ENCODE assay signal across 13 cellular contexts in genomic region chr18:76943542-76944339, GRCh38.
DNase-seq lines count a peak whose midpoint lies in the region; ATAC-seq and TF ChIP-seq lines count a peak whose summit lies in the region.
"Had no signal": no experiment of that assay in that cellular context is flagged by ENCODE, and none has a peak within 500 bp of the region (broad histone marks: within the 10 kb centered on the region; RNA-seq: fewer than 3 reads in every experiment).

No MANE protein-coding gene starts in this region.

- H3K9me3 ChIP-seq in mammary epithelial cell (replicated peaks; ENCODE audit: insufficient read depth, low read length) (no peaks in the 10 kb centered on the region), upper lobe of right lung (no peaks in the 10 kb centered on the region)
- H3K9me3 ChIP-seq: A549 had no signal

- no peaks in the 10 kb centered on the region for H3K27me3 ChIP-seq in mammary epithelial cell (ENCODE audit: insufficient read depth, low read length)
- no peaks in the 10 kb centered on the region for H3K27me3 ChIP-seq in upper lobe of right lung

- no peak overlapping the region for H3K4me3 ChIP-seq in mammary epithelial cell (replicated peaks in 1 of 3; ENCODE audit: insufficient read depth in 1 of 3, low read depth in 2 of 3, low read length in 3 of 3)
- H3K4me3 ChIP-seq in astrocyte of the spinal cord (ENCODE audit: low read depth, low read length) = no peak overlapping the region
- no peak overlapping the region for H3K4me3 ChIP-seq in lower leg skin (ENCODE audit: low read depth, poor library complexity, severe bottlenecking)
- H3K4me3 ChIP-seq in upper lobe of right lung = no peak overlapping the region
- H3K4me3 ChIP-seq: A549 had no signal

- no peaks in the 10 kb centered on the region for H4K20me1 ChIP-seq in mammary epithelial cell (ENCODE audit: insufficient read depth, low read length)

- H3K4me1 ChIP-seq in mammary epithelial cell (ENCODE audit: insufficient read depth, low read length) (no peaks in the 10 kb centered on the region), upper lobe of right lung (peaks cover 6% of the 10 kb centered on the region)
- H3K4me1 ChIP-seq: A549 had no signal

- ATAC-seq in upper lobe of right lung = peak; percentile 96
- no peak for ATAC-seq in GM18519 (IDR thresholded peaks at IDR 0.05; ENCODE audit: low FRiP score, unreplicated experiment)
- ATAC-seq in GM21529 (IDR thresholded peaks at IDR 0.05; ENCODE audit: unreplicated experiment) = no peak
- ATAC-seq: A549 had no signal

- peaks cover 35% of the 10 kb centered on the region for H3K36me3 Mint-ChIP-seq in MCF 10A (ENCODE audit: insufficient read depth, unreplicated experiment)

- no peaks in the 10 kb centered on the region for H3K27me3 Mint-ChIP-seq in MCF 10A (ENCODE audit: insufficient read depth, unreplicated experiment)
- H3K27me3 Mint-ChIP-seq: activated B cell treated with CpG ODN at 0.5 μM for 24 hours, brain had no signal

- H3K27ac ChIP-seq in mammary epithelial cell (ENCODE audit: insufficient read depth, low read depth, low read length) (no peak overlapping the region), upper lobe of right lung (peak overlapping the region; percentile 33)
- H3K27ac ChIP-seq: A549 had no signal

- POLR2A ChIA-PET in MCF 10A (lab: Yijun Ruan, JAX) = interaction anchor here (0.7 to 1.0 kb wide), 2 partner anchors 137 to 534 kb away, joined by 3 to 4 read pairs; no protein-coding TSS in a partner anchor

- no peak overlapping the region for H3K4me3 Mint-ChIP-seq in MCF 10A (ENCODE audit: unreplicated experiment)
- H3K4me3 Mint-ChIP-seq: activated B cell treated with CpG ODN at 0.5 μM for 24 hours, brain had no signal

- H3K27ac Mint-ChIP-seq in MCF 10A (ENCODE audit: low read depth, unreplicated experiment) = peak overlapping the region; percentile 79
- H3K27ac Mint-ChIP-seq: activated B cell treated with CpG ODN at 0.5 μM for 24 hours had no signal

- in situ Hi-C loops in mammary epithelial cell (cut with MboI; ENCODE audit: low sequenced_read_pairs in 2 of 2) = no loop called here
- in situ Hi-C loops in astrocyte of the spinal cord (cut with HindIII; ENCODE audit: low sequenced_read_pairs) = no loop called here

- H3K9me3 Mint-ChIP-seq in MCF 10A (ENCODE audit: unreplicated experiment) = no peaks in the 10 kb centered on the region

- H2AFZ ChIP-seq in mammary epithelial cell (ENCODE audit: low read depth, low read length) = no peak overlapping the region

- no peaks in the 10 kb centered on the region for H3K4me1 Mint-ChIP-seq in MCF 10A (ENCODE audit: insufficient read depth, unreplicated experiment)

- no peak overlapping the region for H3K9ac ChIP-seq in mammary epithelial cell (ENCODE audit: insufficient read depth, low read length)

- TF ChIP-seq CTCF in MCF 10A (IDR thresholded peaks at IDR 0.05; ENCODE audit: unreplicated experiment) = no peak
- TF ChIP-seq CTCF in mammary epithelial cell (conservative IDR thresholded peaks at IDR 0.05 in 1 of 2, IDR thresholded peaks at IDR 0.05 in 1 of 2; ENCODE audit: extremely low read depth in 1 of 2, insufficient read depth in 1 of 2, low read depth in 1 of 2, low read length in 2 of 2) = no peak
- TF ChIP-seq CTCF in astrocyte of the spinal cord (IDR thresholded peaks at IDR 0.05; ENCODE audit: low read depth, low read length) = no peak
- TF ChIP-seq CTCF in lower leg skin (IDR thresholded peaks at IDR 0.05) = no peak
- TF ChIP-seq CTCF in upper lobe of right lung (IDR thresholded peaks at IDR 0.05) = no peak

- no TSS peak for BruUV-seq in MCF 10A (replicated peaks; lab: Mats Ljungman, UMichigan)
- BruUV-seq in mammary epithelial cell (replicated peaks; lab: Mats Ljungman, UMichigan) = no TSS peak

- intact Hi-C loops in MCF 10A (cut with micrococcal nuclease) (no loop called here), mammary epithelial cell (cut with micrococcal nuclease) (no loop called here), lower leg skin (cut with DNase I; ENCODE audit: low total_unique reads) (no loop called here), upper lobe of right lung (cut with DNase I) (no loop called here)

- CTCF ChIA-PET in MCF 10A (lab: Yijun Ruan, JAX) = interaction anchor here (0.6 to 2.6 kb wide), 4 partner anchors 39 to 141 kb away, joined by 3 to 10 read pairs (median 6); no protein-coding TSS in a partner anchor
- CTCF ChIA-PET in mammary epithelial cell (lab: Charles Lee; ENCODE audit: low non-redundant PET) = no interaction called here

- H3K4me2 ChIP-seq in mammary epithelial cell (ENCODE audit: insufficient read depth, low read depth, low read length) = no peak overlapping the region
- H3K4me2 ChIP-seq: A549 had no signal

- WGBS in mammary epithelial cell (ENCODE audit: low coverage, missing lambda C conversion rate) = 91% methylated on average over 6 of the region's 6 CpGs
- WGBS in lower leg skin, 2 donors = 61 to 67% methylated on average over 6 of the region's 6 CpGs

- TF ChIP-seq POLR2A in lower leg skin (IDR thresholded peaks at IDR 0.05) = no peak

- DNase-seq in MCF 10A (ENCODE audit: unreplicated experiment) (peak; percentile 76), mammary epithelial cell (no peak), astrocyte of the spinal cord (ENCODE audit: low read depth, low spot score) (peak; percentile 42), lower leg skin (ENCODE audit: low spot score in 2 of 2) (peak; percentile 72 to 91), upper lobe of right lung (peak; percentile 86)
- DNase-seq in activated CD4-positive, CD25-positive, alpha-beta regulatory T cell treated with anti-CD3 and anti-CD28 coated beads, Interleukin-2, amount 50 U/mL, for 72 hours = no peak
- DNase-seq: activated B cell treated with CpG ODN at 0.5 μM for 24 hours, NCI-H187, NCI-H774 had no signal

- H3K36me3 ChIP-seq in mammary epithelial cell (ENCODE audit: insufficient read depth, low read length) (peaks cover 7% of the 10 kb centered on the region), upper lobe of right lung (peaks cover 21% of the 10 kb centered on the region)

- dilution Hi-C loops in mammary epithelial cell (cut with HindIII; ENCODE audit: low sequenced_read_pairs) = no loop called here

- H3K79me2 ChIP-seq in mammary epithelial cell (ENCODE audit: insufficient read depth, low read length) = no peaks in the 10 kb centered on the region

Comparison
In these comparisons a context has a peak if more than half of its experiments do, and no peak if none do; other contexts are left out.
1. DNase-seq: peak in MCF 10A (single experiment), astrocyte of the spinal cord (single experiment), lower leg skin (2 of 2) and upper lobe of right lung (single experiment); none in mammary epithelial cell (single experiment) and activated CD4-positive, CD25-positive, alpha-beta regulatory T cell treated with anti-CD3 and anti-CD28 coated beads, Interleukin-2, amount 50 U/mL, for 72 hours (single experiment).